In the genomic region with DNA sequence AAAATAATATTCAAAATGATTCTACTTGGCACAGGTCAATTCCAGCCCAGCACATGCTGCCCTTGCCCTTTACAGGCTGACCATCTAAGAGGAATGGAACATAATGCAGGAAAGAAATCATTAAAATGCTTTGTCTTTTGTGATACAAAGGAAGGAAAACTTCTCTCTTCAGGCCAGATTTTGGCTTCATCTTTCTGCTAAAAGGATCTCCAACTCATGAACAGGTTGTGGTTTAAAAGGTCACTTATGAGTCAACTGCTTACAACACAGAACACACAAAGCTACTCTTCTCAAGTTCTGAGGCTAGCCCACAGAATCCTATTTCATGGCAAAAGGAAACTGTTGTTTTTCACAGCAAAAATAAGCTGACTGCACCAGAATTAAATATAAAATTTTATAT, we compare ENCODE assay signal across 9 cellular contexts.
DNase-seq lines count a peak whose midpoint lies in the region; ATAC-seq, FAIRE-seq and TF ChIP-seq lines count a peak whose summit lies in the region.
"Had no signal": no experiment of that assay in that cellular context is flagged by ENCODE, and none has a peak within 500 bp of the region (broad histone marks: within the 10 kb centered on the region; RNA-seq: fewer than 3 reads in every experiment).

No MANE protein-coding gene starts in this region.

- intact Hi-C loops in activated CD4-positive, alpha-beta memory T cell treated with anti-CD3 and anti-CD28 coated beads for 36 hours (cut with micrococcal nuclease), result no loop called here
- intact Hi-C loops in kidney (cut with DNase I), result no loop called here

- H3K9me3 Mint-ChIP-seq in activated CD4-positive, alpha-beta memory T cell treated with anti-CD3 and anti-CD28 coated beads for 36 hours, result no peaks in the 10 kb centered on the region

- POLR2A ChIA-PET in activated CD4-positive, alpha-beta memory T cell treated with anti-CD3 and anti-CD28 coated beads for 36 hours (lab: Charles Lee), result no interaction called here

- no peaks in the 10 kb centered on the region for H3K27me3 Mint-ChIP-seq in activated CD4-positive, alpha-beta memory T cell treated with anti-CD3 and anti-CD28 coated beads for 36 hours

- no peak for TF ChIP-seq POLR2A in GM12891 (IDR thresholded peaks at IDR 0.05; ENCODE audit: low read depth, low read length)

- H3K27ac ChIP-seq in kidney (ENCODE audit: low read depth in 2 of 2, low read length in 2 of 2), result no peak overlapping the region

- H3K9me3 ChIP-seq in kidney (ENCODE audit: control insufficient read depth in 1 of 2, low read length in 2 of 2), result no peaks in the 10 kb centered on the region

- H3K36me3 Mint-ChIP-seq in activated CD4-positive, alpha-beta memory T cell treated with anti-CD3 and anti-CD28 coated beads for 36 hours, result no peaks in the 10 kb centered on the region

- no peak overlapping the region for H3K4me3 Mint-ChIP-seq in activated CD4-positive, alpha-beta memory T cell treated with anti-CD3 and anti-CD28 coated beads for 36 hours

- no peak for TF ChIP-seq CTCF in kidney (IDR thresholded peaks at IDR 0.05; ENCODE audit: borderline replicate concordance, extremely low read depth, insufficient read depth)

- peak; percentile 72 for ATAC-seq in HG02623 (IDR thresholded peaks at IDR 0.05; ENCODE audit: unreplicated experiment)

- FAIRE-seq in GM12891 (lab: Jason Lieb, UNC) (peak; percentile 43), kidney (lab: Jason Lieb, UNC) (no peak)

- H3K27ac Mint-ChIP-seq in activated CD4-positive, alpha-beta memory T cell treated with anti-CD3 and anti-CD28 coated beads for 36 hours, result no peak overlapping the region

- H3K9ac ChIP-seq in kidney (ENCODE audit: low read length in 2 of 2), result no peak overlapping the region

- CTCF ChIA-PET in activated CD4-positive, alpha-beta memory T cell treated with anti-CD3 and anti-CD28 coated beads for 36 hours (lab: Charles Lee), result no interaction called here

- H3K4me1 Mint-ChIP-seq in activated CD4-positive, alpha-beta memory T cell treated with anti-CD3 and anti-CD28 coated beads for 36 hours (ENCODE audit: low read depth), result no peaks in the 10 kb centered on the region

- H3K4me3 ChIP-seq in kidney (ENCODE audit: low read length in 2 of 2), result no peak overlapping the region

- no peak for DNase-seq in GM12891 (ENCODE audit: insufficient read length, low spot score)
- peak; percentile 40 for DNase-seq in RKO (ENCODE audit: low spot score)
- DNase-seq in foreskin melanocyte, result peak; percentile 81
- DNase-seq in activated CD4-positive, alpha-beta memory T cell treated with anti-CD3 and anti-CD28 coated beads for 36 hours, result no peak
- no peak for DNase-seq in kidney
- no peak for DNase-seq in NK-92 treated with Interleukin-12 subunit alpha and Interleukin-12 subunit beta, amount 100 ng/mL, for 24 hours (lab: John Stamatoyannopoulos, UW)
- DNase-seq in NCI-H510A treated with DMSO at 0.1 percent for 48 hours (lab: John Stamatoyannopoulos, UW), result no peak
- DNase-seq: activated CD4-positive, alpha-beta T cell treated with anti-CD3 and anti-CD28 coated beads for 4 hours had no signal

- H3K36me3 ChIP-seq in kidney (ENCODE audit: control insufficient read depth in 1 of 2, insufficient read depth in 2 of 2, low read length in 2 of 2), result no peaks in the 10 kb centered on the region

- peaks cover 0 to 9% of the 10 kb centered on the region in 2 donors for H3K4me1 ChIP-seq in kidney (ENCODE audit: control insufficient read depth in 1 of 2, insufficient read depth in 1 of 2, low read depth in 1 of 2, low read length in 2 of 2)

TF ChIP-seq in GM12891, 5 proteins besides CTCF, POLR2A, EP300 and RAD21:
- TF ChIP-seq SPI1 (IDR thresholded peaks at IDR 0.05; ENCODE audit: low read depth, low read length), result no peak
- TF ChIP-seq POLR2AphosphoS5 (IDR thresholded peaks at IDR 0.05; ENCODE audit: low read depth, low read length), result no peak
- no peak for TF ChIP-seq TAF1 (IDR thresholded peaks at IDR 0.05; ENCODE audit: low read depth, low read length)
- TF ChIP-seq PAX5 (IDR thresholded peaks at IDR 0.05; ENCODE audit: insufficient read depth, low read length, severe bottlenecking), result no peak
- no peak for TF ChIP-seq POU2F2 (IDR thresholded peaks at IDR 0.05; ENCODE audit: low read depth, low read length)
TF ChIP-seq in GM12891: peak in this region for 0.

Comparison
In these comparisons a context has a peak if more than half of its experiments do, and no peak if none do; other contexts are left out.
1. DNase-seq: peak in RKO (single experiment) and foreskin melanocyte (single experiment); none in GM12891 (single experiment), activated CD4-positive, alpha-beta memory T cell treated with anti-CD3 and anti-CD28 coated beads for 36 hours (single experiment), kidney (single experiment), NK-92 treated with Interleukin-12 subunit alpha and Interleukin-12 subunit beta, amount 100 ng/mL, for 24 hours (single experiment) and NCI-H510A treated with DMSO at 0.1 percent for 48 hours (single experiment).